Comparison of ENCODE assay signal across 24 cellular contexts in the genomic region with DNA sequence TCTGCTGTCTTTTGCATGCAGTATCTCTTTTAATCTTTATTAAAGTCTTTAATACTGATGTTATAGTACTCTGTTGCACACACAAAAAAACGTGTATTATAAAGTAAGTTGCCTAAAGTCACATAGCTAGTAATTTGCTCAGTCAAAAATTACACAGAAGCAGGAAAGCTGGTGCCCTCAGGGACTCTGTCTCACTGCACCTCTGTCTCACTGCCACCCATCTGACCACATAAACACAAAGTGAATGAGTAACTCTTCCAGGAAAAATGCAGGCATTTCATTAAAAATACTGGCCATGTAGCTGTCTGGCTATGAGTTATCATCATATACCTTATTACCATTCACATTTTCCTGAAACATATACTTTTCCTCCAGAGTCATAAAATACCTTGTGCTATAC.
DNase-seq lines count a peak whose midpoint lies in the region; ATAC-seq, FAIRE-seq and TF ChIP-seq lines count a peak whose summit lies in the region.
"Had no signal": no experiment of that assay in that cellular context is flagged by ENCODE, and none has a peak within 500 bp of the region (broad histone marks: within the 10 kb centered on the region; RNA-seq: fewer than 3 reads in every experiment).

No MANE protein-coding gene starts in this region.

- intact Hi-C loops in mammary epithelial cell (cut with micrococcal nuclease), result no loop called here
- intact Hi-C loops in CD4-positive, alpha-beta memory T cell (cut with micrococcal nuclease), result no loop called here

- no peak overlapping the region for H3K4me3 Mint-ChIP-seq in CD4-positive, alpha-beta memory T cell
- no peak overlapping the region for H3K4me3 Mint-ChIP-seq in activated T-cell treated with anti-CD3 and anti-CD28 coated beads, Interleukin-2, amount 50 U/mL, for 24 hours
- H3K4me3 Mint-ChIP-seq: activated naive CD8-positive, alpha-beta T cell; activated T-helper 1 cell treated with anti-CD3 and anti-CD28 coated beads, Interleukin-12 subunit alpha, Interleukin-12 subunit beta, Interleukin-2, Interleukin-4 antibody, amounts not matched to agents 30 ng/mL and 10 ng/mL and 1 ng/mL, durations not matched to agents 14 hours and 24 hours and 36 hours; brain; nephron progenitor cell; stimulated activated effector memory CD8-positive, alpha-beta T cell treated with anti-CD3 and anti-CD28 coated beads, Interleukin-12 subunit alpha, Interleukin-12 subunit beta, amount 100 ng/mL, for 72 hours had no signal

- DNase-seq in Caki2 (ENCODE audit: low read depth), result peak; percentile 39
- peak; percentile 57 for DNase-seq in NCI-H69 (lab: John Stamatoyannopoulos, UW)
- peak; percentile 79 for DNase-seq in mammary epithelial cell
- DNase-seq in keratinocyte (ENCODE audit: low read depth, low spot score), result no peak
- no peak for DNase-seq in CD4-positive, alpha-beta memory T cell
- no peak for DNase-seq in NK-92 (lab: John Stamatoyannopoulos, UW; ENCODE audit: unreplicated experiment)
- no peak for DNase-seq in activated T-cell treated with anti-CD3 and anti-CD28 coated beads, Interleukin-2, amount 50 U/mL, for 24 hours
- DNase-seq: Calu3, colonic mucosa, H7, heart right ventricle, mucosa of descending colon, NCI-H2171 treated with DMSO at 0.1 percent for 48 hours, nephron progenitor cell, SHP77 had no signal

- H3K9ac ChIP-seq in mammary epithelial cell (ENCODE audit: insufficient read depth, low read length) (no peak overlapping the region), keratinocyte (ENCODE audit: control insufficient read depth, extremely low read depth, insufficient read depth, low read length) (no peak overlapping the region)
- H3K9ac ChIP-seq: BLaER1 had no signal

- no peaks in the 10 kb centered on the region for H3K36me3 Mint-ChIP-seq in CD4-positive, alpha-beta memory T cell
- no peaks in the 10 kb centered on the region for H3K36me3 Mint-ChIP-seq in activated T-cell treated with anti-CD3 and anti-CD28 coated beads, Interleukin-2, amount 50 U/mL, for 24 hours (ENCODE audit: low read depth)
- H3K36me3 Mint-ChIP-seq: activated naive CD8-positive, alpha-beta T cell; brain; stimulated activated effector memory CD8-positive, alpha-beta T cell treated with anti-CD3 and anti-CD28 coated beads, Interleukin-12 subunit alpha, Interleukin-12 subunit beta, amount 100 ng/mL, for 72 hours had no signal

- H3K27ac ChIP-seq in mammary epithelial cell (ENCODE audit: insufficient read depth, low read depth, low read length) (no peak overlapping the region), keratinocyte (ENCODE audit: control insufficient read depth, insufficient read depth, low read length) (no peak overlapping the region)
- H3K27ac ChIP-seq in CD4-positive, alpha-beta memory T cell (ENCODE audit: low read depth, low read length), result no peak overlapping the region
- H3K27ac ChIP-seq: BLaER1, colonic mucosa, heart right ventricle, suprapubic skin had no signal

- H3K9me3 Mint-ChIP-seq in CD4-positive, alpha-beta memory T cell, result peaks cover 0 to 9% (median 5%) of the 10 kb centered on the region in 8 donors
- H3K9me3 Mint-ChIP-seq in activated T-cell treated with anti-CD3 and anti-CD28 coated beads, Interleukin-2, amount 50 U/mL, for 24 hours, result peaks cover 7% of the 10 kb centered on the region
- H3K9me3 Mint-ChIP-seq: activated T-helper 1 cell treated with anti-CD3 and anti-CD28 coated beads, Interleukin-12 subunit alpha, Interleukin-12 subunit beta, Interleukin-2, Interleukin-4 antibody, amounts not matched to agents 30 ng/mL and 10 ng/mL and 1 ng/mL, durations not matched to agents 14 hours and 24 hours and 36 hours; nephron progenitor cell had no signal

- H3K4me3 ChIP-seq in mammary epithelial cell (replicated peaks in 1 of 3; ENCODE audit: insufficient read depth in 1 of 3, low read depth in 2 of 3, low read length in 3 of 3), result no peak overlapping the region
- H3K4me3 ChIP-seq in keratinocyte (ENCODE audit: control insufficient read depth in 2 of 3, extremely low read depth in 1 of 3, insufficient read depth in 2 of 3, low read depth in 1 of 3, low read length in 3 of 3), result no peak overlapping the region
- H3K4me3 ChIP-seq in CD4-positive, alpha-beta memory T cell (ENCODE audit: low read length in 2 of 2), result no peak overlapping the region
- H3K4me3 ChIP-seq: BLaER1, colonic mucosa, heart right ventricle, mucosa of descending colon, suprapubic skin had no signal

- peaks cover 23% of the 10 kb centered on the region for H3K4me1 ChIP-seq in mammary epithelial cell (ENCODE audit: insufficient read depth, low read length)
- peaks cover 19% of the 10 kb centered on the region for H3K4me1 ChIP-seq in keratinocyte (ENCODE audit: control insufficient read depth, extremely low read depth, insufficient read depth, low read length)
- H3K4me1 ChIP-seq in CD4-positive, alpha-beta memory T cell (ENCODE audit: insufficient read depth, low read length), result no peaks in the 10 kb centered on the region
- H3K4me1 ChIP-seq: BLaER1, colonic mucosa, suprapubic skin had no signal

- H3K9me1 ChIP-seq in keratinocyte (ENCODE audit: control insufficient read depth, extremely low read depth, insufficient read depth, low read length), result no peaks in the 10 kb centered on the region

- BruUV-seq in mammary epithelial cell (replicated peaks; lab: Mats Ljungman, UMichigan), result no TSS peak

- CTCF ChIA-PET in mammary epithelial cell (lab: Charles Lee; ENCODE audit: low non-redundant PET), result no interaction called here
- CTCF ChIA-PET in CD4-positive, alpha-beta memory T cell (lab: Charles Lee; ENCODE audit: partially characterized antibody), result no interaction called here

- H3K36me3 ChIP-seq in mammary epithelial cell (ENCODE audit: insufficient read depth, low read length) (no peaks in the 10 kb centered on the region), keratinocyte (ENCODE audit: control insufficient read depth in 2 of 2, extremely low read depth in 1 of 2, insufficient read depth in 2 of 2, low read length in 2 of 2) (no peaks in the 10 kb centered on the region)
- H3K36me3 ChIP-seq in CD4-positive, alpha-beta memory T cell (ENCODE audit: insufficient read depth, low read length), result no peaks in the 10 kb centered on the region
- H3K36me3 ChIP-seq: BLaER1, colonic mucosa, heart right ventricle, suprapubic skin had no signal

- no peaks in the 10 kb centered on the region for H3K79me2 ChIP-seq in mammary epithelial cell (ENCODE audit: insufficient read depth, low read length)
- H3K79me2 ChIP-seq in keratinocyte (ENCODE audit: control insufficient read depth, insufficient read depth, low read length), result no peaks in the 10 kb centered on the region

- H3K27me3 ChIP-seq in mammary epithelial cell (ENCODE audit: insufficient read depth, low read length) (no peaks in the 10 kb centered on the region), keratinocyte (ENCODE audit: control insufficient read depth, extremely low read depth, insufficient read depth, low read length) (no peaks in the 10 kb centered on the region)
- H3K27me3 ChIP-seq in CD4-positive, alpha-beta memory T cell (ENCODE audit: insufficient read depth, low read length), result no peaks in the 10 kb centered on the region
- H3K27me3 ChIP-seq: BLaER1, colonic mucosa, heart right ventricle, suprapubic skin had no signal

- H3K4me1 Mint-ChIP-seq in CD4-positive, alpha-beta memory T cell, result no peaks in the 10 kb centered on the region
- H3K4me1 Mint-ChIP-seq in activated T-cell treated with anti-CD3 and anti-CD28 coated beads, Interleukin-2, amount 50 U/mL, for 24 hours (ENCODE audit: low read depth), result no peaks in the 10 kb centered on the region
- H3K4me1 Mint-ChIP-seq: stimulated activated effector memory CD8-positive, alpha-beta T cell treated with anti-CD3 and anti-CD28 coated beads, Interleukin-12 subunit alpha, Interleukin-12 subunit beta, amount 100 ng/mL, for 72 hours had no signal

- H2AFZ ChIP-seq in mammary epithelial cell (ENCODE audit: low read depth, low read length), result no peak overlapping the region
- no peak overlapping the region for H2AFZ ChIP-seq in keratinocyte (ENCODE audit: control insufficient read depth, low read length)

- POLR2A ChIA-PET in CD4-positive, alpha-beta memory T cell (lab: Charles Lee; ENCODE audit: partially characterized antibody), result no interaction called here

- H4K20me1 ChIP-seq in mammary epithelial cell (ENCODE audit: insufficient read depth, low read length), result no peaks in the 10 kb centered on the region
- H4K20me1 ChIP-seq in keratinocyte (ENCODE audit: control insufficient read depth, extremely low read depth, insufficient read depth, low read length), result no peaks in the 10 kb centered on the region
- H4K20me1 ChIP-seq: BLaER1 had no signal

- no peak for ATAC-seq in HG02759 (IDR thresholded peaks at IDR 0.05; ENCODE audit: unreplicated experiment)
- ATAC-seq: heart right ventricle; mucosa of descending colon; sciatic nerve; stimulated activated effector memory CD8-positive, alpha-beta T cell treated with anti-CD3 and anti-CD28 coated beads, Interleukin-12 subunit alpha, Interleukin-12 subunit beta, amount 100 ng/mL, for 72 hours had no signal

- H3K4me2 ChIP-seq in mammary epithelial cell (ENCODE audit: insufficient read depth, low read depth, low read length) (peak overlapping the region; percentile 48), keratinocyte (ENCODE audit: control insufficient read depth, extremely low read depth, insufficient read depth, low read depth, low read length) (no peak overlapping the region)
- H3K4me2 ChIP-seq: BLaER1 had no signal

- H3K27me3 Mint-ChIP-seq in CD4-positive, alpha-beta memory T cell, result no peaks in the 10 kb centered on the region
- no peaks in the 10 kb centered on the region for H3K27me3 Mint-ChIP-seq in activated T-cell treated with anti-CD3 and anti-CD28 coated beads, Interleukin-2, amount 50 U/mL, for 24 hours
- H3K27me3 Mint-ChIP-seq: activated naive CD8-positive, alpha-beta T cell had no signal

- peak; percentile 44 for FAIRE-seq in keratinocyte (lab: Jason Lieb, UNC)
- FAIRE-seq: urothelium cell line had no signal

- in situ Hi-C loops in Caki2 (cut with HindIII; ENCODE audit: low pct_unique_long_range_greater_than_20kb, low sequenced_read_pairs), result no loop called here
- in situ Hi-C loops in mammary epithelial cell (cut with MboI; ENCODE audit: low sequenced_read_pairs in 2 of 2), result no loop called here

- no peaks in the 10 kb centered on the region for H3K9me3 ChIP-seq in mammary epithelial cell (replicated peaks; ENCODE audit: insufficient read depth, low read length)
- H3K9me3 ChIP-seq in keratinocyte (ENCODE audit: control insufficient read depth, low read depth, low read length), result no peaks in the 10 kb centered on the region
- no peaks in the 10 kb centered on the region for H3K9me3 ChIP-seq in CD4-positive, alpha-beta memory T cell (ENCODE audit: control insufficient read depth in 1 of 2, low read length in 2 of 2)
- H3K9me3 ChIP-seq: BLaER1, colonic mucosa, heart right ventricle, mucosa of descending colon, suprapubic skin had no signal

- dilution Hi-C loops in mammary epithelial cell (cut with HindIII; ENCODE audit: low sequenced_read_pairs), result no loop called here
- dilution Hi-C loops in keratinocyte (cut with MboI; ENCODE audit: extremely low pct_ligation_motif_present, low sequenced_read_pairs), result no loop called here

- no peak for TF ChIP-seq CTCF in mammary epithelial cell (conservative IDR thresholded peaks at IDR 0.05 in 1 of 2, IDR thresholded peaks at IDR 0.05 in 1 of 2; ENCODE audit: extremely low read depth in 1 of 2, insufficient read depth in 1 of 2, low read depth in 1 of 2, low read length in 2 of 2)
- no peak for TF ChIP-seq CTCF in keratinocyte (optimal IDR thresholded peaks at IDR 0.05 in 1 of 3, IDR thresholded peaks at IDR 0.05 in 1 of 3, conservative IDR thresholded peaks at IDR 0.05 in 1 of 3; ENCODE audit: extremely low read depth in 1 of 3, insufficient read depth in 2 of 3, low read length in 3 of 3)

- H3K27ac Mint-ChIP-seq in CD4-positive, alpha-beta memory T cell, result no peak overlapping the region
- no peak overlapping the region for H3K27ac Mint-ChIP-seq in activated T-cell treated with anti-CD3 and anti-CD28 coated beads, Interleukin-2, amount 50 U/mL, for 24 hours
- H3K27ac Mint-ChIP-seq: activated naive CD8-positive, alpha-beta T cell; activated T-helper 1 cell treated with anti-CD3 and anti-CD28 coated beads, Interleukin-12 subunit alpha, Interleukin-12 subunit beta, Interleukin-2, Interleukin-4 antibody, amounts not matched to agents 30 ng/mL and 10 ng/mL and 1 ng/mL, durations not matched to agents 14 hours and 24 hours and 36 hours; brain; nephron progenitor cell; stimulated activated effector memory CD8-positive, alpha-beta T cell treated with anti-CD3 and anti-CD28 coated beads, Interleukin-12 subunit alpha, Interleukin-12 subunit beta, amount 100 ng/mL, for 72 hours had no signal

- 0% methylated on average over 1 of the region's 1 CpG for WGBS in mammary epithelial cell (ENCODE audit: low coverage, missing lambda C conversion rate)

Comparison
In these comparisons a context has a peak if more than half of its experiments do, and no peak if none do; other contexts are left out.
1. DNase-seq: peak in Caki2 (single experiment), NCI-H69 (single experiment) and mammary epithelial cell (single experiment); none in keratinocyte (single experiment), CD4-positive, alpha-beta memory T cell (0 of 5), NK-92 (single experiment) and activated T-cell treated with anti-CD3 and anti-CD28 coated beads, Interleukin-2, amount 50 U/mL, for 24 hours (single experiment).